26 cellular contexts compared by ENCODE assay signal in genomic region chr13:20105161-20105689, GRCh38. TPM values are rescaled to one million over a fixed set of nuclear protein-coding genes. Genes with fewer than 3 reads are reported as not detected.
"Had no signal": no experiment of that assay in that cellular context is flagged by ENCODE, and none has a peak within 500 bp of the region (broad histone marks: within the 10 kb centered on the region; RNA-seq: fewer than 3 reads in every experiment).

No MANE protein-coding gene starts in this region.

- FAIRE-seq: endothelial cell of umbilical vein, frontal cortex had no signal

- H3K4me3 ChIP-seq: hepatocyte, lower lobe of right lung, sigmoid colon, smooth muscle cell, thyroid gland had no signal

- H3K27ac Mint-ChIP-seq: activated naive CD4-positive, alpha-beta T cell treated with anti-CD3 and anti-CD28 coated beads for 36 hours; activated T-cell treated with anti-CD3 and anti-CD28 coated beads, Interleukin-2, amount 50 U/mL, for 72 hours; immature natural killer cell; mesothelial cell of epicardium; progenitor cell of endocrine pancreas; WTC11 had no signal

- H3K4me2 ChIP-seq: hepatocyte, smooth muscle cell had no signal

- H3K4me3 Mint-ChIP-seq: activated naive CD4-positive, alpha-beta T cell treated with anti-CD3 and anti-CD28 coated beads for 36 hours; activated T-cell treated with anti-CD3 and anti-CD28 coated beads, Interleukin-2, amount 50 U/mL, for 72 hours; immature natural killer cell; mesothelial cell of epicardium; T-cell; WTC11 had no signal

- H3K9me3 Mint-ChIP-seq: activated naive CD4-positive, alpha-beta T cell treated with anti-CD3 and anti-CD28 coated beads for 36 hours; activated T-cell treated with anti-CD3 and anti-CD28 coated beads, Interleukin-2, amount 50 U/mL, for 72 hours; immature natural killer cell; mesothelial cell of epicardium; naive thymus-derived CD8-positive, alpha-beta T cell; T-cell; WTC11 had no signal

- H3K27me3 ChIP-seq: thyroid gland had no signal

- H3K4me1 Mint-ChIP-seq: immature natural killer cell, T-cell had no signal

- H3K4me1 ChIP-seq: lower lobe of right lung, sigmoid colon had no signal

- DNase-seq: activated CD4-positive, alpha-beta T cell treated with anti-CD3 and anti-CD28 coated beads, Interleukin-2, amount 50 U/mL, for 48 hours; activated effector memory CD4-positive, alpha-beta T cell treated with Interleukin-2 at 50 U/mL for 16 hours; activated naive CD4-positive, alpha-beta T cell treated with anti-CD3 and anti-CD28 coated beads for 36 hours; activated T-cell treated with anti-CD3 and anti-CD28 coated beads, Interleukin-2, amount 50 U/mL, for 72 hours; amygdala; effector memory CD4-positive, alpha-beta T cell; glutamatergic neuron; immature natural killer cell; lower lobe of right lung; naive thymus-derived CD8-positive, alpha-beta T cell; retina; sigmoid colon; stimulated activated CD4-positive, alpha-beta T cell treated with anti-CD3 and anti-CD28 coated beads, Interleukin-2, amount 100 ng/mL, for 48 hours; stimulated activated naive CD4-positive, alpha-beta T cell treated with Interleukin-2 at 50 U/mL for 16 hours; T-cell; thyroid gland had no signal

- H2AFZ ChIP-seq: hepatocyte had no signal

- H3K36me3 ChIP-seq: lower lobe of right lung, sigmoid colon, thyroid gland had no signal

- H3K79me2 ChIP-seq: hepatocyte had no signal

- H3K27ac ChIP-seq: hepatocyte, lower lobe of right lung, sigmoid colon had no signal

- ATAC-seq: activated T-cell treated with anti-CD3 and anti-CD28 coated beads, Interleukin-2, amount 50 U/mL, for 72 hours; esophagus mucosa; left lobe of liver; naive thymus-derived CD8-positive, alpha-beta T cell; T-cell; WTC11 had no signal

- H3K9me3 ChIP-seq: lower lobe of right lung, sigmoid colon, thyroid gland had no signal

- H3K36me3 Mint-ChIP-seq: immature natural killer cell, mesothelial cell of epicardium, T-cell, WTC11 had no signal

RNA-seq across cellular contexts. Expression of gene GJA3, which starts 55.6 kb away (rescaled TPM):
- total RNA-seq: endothelial cell of umbilical vein, frontal cortex, lower lobe of right lung, osteocyte, sigmoid colon had no signal
- polyA plus RNA-seq: endothelial cell of umbilical vein, immature natural killer cell had no signal
